In genomic region chr14:78173266-78174001, GRCh38 we compare ENCODE assay signal across 30 cellular contexts. TPM values are rescaled to one million over a fixed set of nuclear protein-coding genes. Genes with fewer than 3 reads are reported as not detected.
"Had no signal": no experiment of that assay in that cellular context is flagged by ENCODE, and none has a peak within 500 bp of the region (broad histone marks: within the 10 kb centered on the region; RNA-seq: fewer than 3 reads in every experiment).

No MANE protein-coding gene starts in this region.

- H3K27me3 ChIP-seq: brain microvascular endothelial cell had no signal

- H3K27ac ChIP-seq: brain microvascular endothelial cell, epithelial cell of prostate, esophagus squamous epithelium, gastroesophageal sphincter, heart right ventricle, hepatocyte, WERI-Rb-1 had no signal

- H3K36me3 ChIP-seq: brain microvascular endothelial cell, esophagus squamous epithelium, gastroesophageal sphincter, heart right ventricle, WERI-Rb-1 had no signal

- H3K9me3 ChIP-seq: esophagus squamous epithelium, gastroesophageal sphincter, heart right ventricle had no signal

- H3K4me1 ChIP-seq: esophagus squamous epithelium, gastroesophageal sphincter, heart right ventricle had no signal

- DNase-seq: activated CD4-positive, alpha-beta memory T cell treated with anti-CD3 and anti-CD28 coated beads for 36 hours; activated CD4-positive, alpha-beta T cell treated with anti-CD3 and anti-CD28 coated beads for 36 hours; activated CD4-positive, alpha-beta T cell treated with anti-CD3 and anti-CD28 coated beads, Interleukin-2, amount 10 ng/mL, durations not matched to agents 24 days and 14 days; activated CD4-positive, CD25-positive, alpha-beta regulatory T cell; activated CD4-positive, CD25-positive, alpha-beta regulatory T cell treated with anti-CD3 and anti-CD28 coated beads, Interleukin-2, amount 50 U/mL, for 72 hours; activated CD8-positive, alpha-beta memory T cell treated with anti-CD3 and anti-CD28 coated beads, Interleukin-2, amount 10 ng/mL, durations not matched to agents 7 days and 5 days; activated CD8-positive, alpha-beta memory T cell treated with anti-CD3 and anti-CD28 coated beads, Interleukin-2, amount 50 U/mL, for 4 hours; activated CD8-positive, alpha-beta T cell treated with anti-CD3 and anti-CD28 coated beads, Interleukin-2, amount 10 ng/mL, durations not matched to agents 7 days and 5 days; activated gamma-delta T cell; activated naive CD4-positive, alpha-beta T cell; activated naive CD4-positive, alpha-beta T cell treated with anti-CD3 and anti-CD28 coated beads, Interleukin-2, amount 50 U/mL, for 16 hours; activated T-cell treated with anti-CD3 and anti-CD28 coated beads for 4 hours; activated T-cell treated with anti-CD3 and anti-CD28 coated beads, Interleukin-2, amount 50 U/mL, for 24 hours; activated T-cell treated with anti-CD3 and anti-CD28 coated beads, Interleukin-2, amount 50 U/mL, for 72 hours; amniotic stem cell; aorta; brain microvascular endothelial cell; cortex of kidney; dermis blood vessel endothelial cell; effector CD8-positive, alpha-beta T cell; esophagus squamous epithelium; foreskin melanocyte; heart right ventricle; T1000; WERI-Rb-1 had no signal

- H3K4me3 ChIP-seq: esophagus squamous epithelium, gastroesophageal sphincter, heart right ventricle, hepatocyte had no signal

RNA-seq across cellular contexts. Expression of gene NRXN3, which starts 3.3 kb away (rescaled TPM):
- total RNA-seq: activated CD4-positive, alpha-beta memory T cell treated with anti-CD3 and anti-CD28 coated beads for 36 hours; activated CD4-positive, alpha-beta T cell treated with anti-CD3 and anti-CD28 coated beads for 36 hours; activated CD4-positive, alpha-beta T cell treated with anti-CD3 and anti-CD28 coated beads, Interleukin-2, amount 10 ng/mL, durations not matched to agents 24 days and 14 days; activated CD8-positive, alpha-beta memory T cell treated with anti-CD3 and anti-CD28 coated beads for 36 hours; activated CD8-positive, alpha-beta memory T cell treated with anti-CD3 and anti-CD28 coated beads, Interleukin-2, amount 10 ng/mL, durations not matched to agents 7 days and 5 days; activated CD8-positive, alpha-beta T cell treated with anti-CD3 and anti-CD28 coated beads, Interleukin-2, amount 10 ng/mL, durations not matched to agents 7 days and 5 days; activated T-cell treated with anti-CD3 and anti-CD28 coated beads, Interleukin-2, amount 50 U/mL, for 72 hours; T-helper 2 cell treated with Interferon-gamma antibody and Interleukin-4, amounts not matched to agents 100 ng/mL and 5 ng/mL, for 36 hours had no signal
